Comparison of ENCODE assay signal across 9 cellular contexts in genomic region chr20:50789968-50790650, GRCh38. TPM values are rescaled to one million over a fixed set of nuclear protein-coding genes. Genes with fewer than 3 reads are reported as not detected.
A peak's percentile ranks its signal among the peaks of the same experiment; 100 is the strongest.
DNase-seq lines count a peak whose midpoint lies in the region; ATAC-seq, FAIRE-seq and TF ChIP-seq lines count a peak whose summit lies in the region.
"Had no signal": no experiment of that assay in that cellular context is flagged by ENCODE, and none has a peak within 500 bp of the region (broad histone marks: within the 10 kb centered on the region; RNA-seq: fewer than 3 reads in every experiment).

No MANE protein-coding gene starts in this region.

- peak overlapping the region; percentile 90 for H3K27ac ChIP-seq in A549
- H3K27ac ChIP-seq in caudate nucleus (ENCODE audit: low read depth, low read length) = peak overlapping the region; percentile 76

- POLR2A ChIA-PET in A549 (lab: Yijun Ruan, JAX) = interaction anchor here (0.9 to 1.8 kb wide), 6 partner anchors 25 to 141 kb away, joined by 3 to 10 read pairs (median 5); partner anchors contain the start of genes ADNP and PARD6B

- TF ChIP-seq RAD21 in A549 (conservative IDR thresholded peaks at IDR 0.05 in 1 of 2, IDR thresholded peaks at IDR 0.05 in 1 of 2) = no peak

- H3K4me2 ChIP-seq in A549 = peak overlapping the region; percentile 65

- no peak overlapping the region for H3K4me3 ChIP-seq in A549

- no peaks in the 10 kb centered on the region for H3K9me3 Mint-ChIP-seq in IgD-negative memory B cell
- H3K9me3 Mint-ChIP-seq in nephron progenitor cell = no peaks in the 10 kb centered on the region
- H3K9me3 Mint-ChIP-seq: activated T-cell treated with anti-CD3 and anti-CD28 coated beads, Interleukin-2, amount 50 U/mL, for 72 hours had no signal

- H3K36me3 Mint-ChIP-seq in IgD-negative memory B cell = no peaks in the 10 kb centered on the region
- no peaks in the 10 kb centered on the region for H3K36me3 Mint-ChIP-seq in nephron progenitor cell (ENCODE audit: low read depth)

- DNase-seq in A549 (ENCODE audit: low read depth in 1 of 2, low spot score in 1 of 2) (no peak), caudate nucleus (lab: John Stamatoyannopoulos, UW) (no peak), nephron progenitor cell (no peak)
- no peak for DNase-seq in stimulated activated CD4-positive, alpha-beta T cell treated with anti-CD3 and anti-CD28 coated beads, Interleukin-12 subunit alpha, Interleukin-12 subunit beta, amount 100 ng/mL, for 4 hours

- peaks cover 5 to 12% (median 5%) of the 10 kb centered on the region in 3 donors for H3K4me1 Mint-ChIP-seq in IgD-negative memory B cell
- H3K4me1 Mint-ChIP-seq in nephron progenitor cell = peaks cover 50% of the 10 kb centered on the region

- 58% methylated on average over 11 of the region's 11 CpGs for WGBS in A549 (ENCODE audit: missing lambda C conversion rate)

- H3K9me3 ChIP-seq in A549 = no peaks in the 10 kb centered on the region

- no peak for TF ChIP-seq EP300 in A549 (IDR thresholded peaks at IDR 0.05)

- ATAC-seq in A549 (peak in 1 of 2 experiments; percentile 0; a peak in 2 of 6 replicates), HG02884 (IDR thresholded peaks at IDR 0.05; ENCODE audit: unreplicated experiment) (no peak), GM21529 (IDR thresholded peaks at IDR 0.05; ENCODE audit: unreplicated experiment) (no peak), HG03469 (IDR thresholded peaks at IDR 0.05; ENCODE audit: unreplicated experiment) (no peak)

- peaks cover 29% of the 10 kb centered on the region for H3K4me1 ChIP-seq in A549

- no peak for FAIRE-seq in A549 (lab: Jason Lieb, UNC)

- TF ChIP-seq CTCF in A549 (IDR thresholded peaks at IDR 0.05) = no peak
- TF ChIP-seq CTCF in nephron progenitor cell (IDR thresholded peaks at IDR 0.05) = no peak

- CTCF ChIA-PET in A549 (lab: Yijun Ruan, JAX) = interaction anchor here (0.5 to 15.3 kb wide), 29 partner anchors 8 to 1352 kb away, joined by 3 to 347 read pairs (median 4); partner anchors contain the start of gene ADNP

- H3K27ac Mint-ChIP-seq in IgD-negative memory B cell (peak overlapping the region in 2 of 3 donors; percentile 16 to 32), nephron progenitor cell (peak overlapping the region; percentile 68)
- H3K27ac Mint-ChIP-seq: activated T-cell treated with anti-CD3 and anti-CD28 coated beads, Interleukin-2, amount 50 U/mL, for 72 hours had no signal

- peaks cover 2% of the 10 kb centered on the region for H3K27me3 Mint-ChIP-seq in IgD-negative memory B cell
- H3K27me3 Mint-ChIP-seq in nephron progenitor cell (ENCODE audit: low read depth, poor library complexity) = peaks cover 5% of the 10 kb centered on the region

- TF ChIP-seq POLR2A in A549 (IDR thresholded peaks at IDR 0.05; ENCODE audit: low read length) = no peak

- H3K4me3 Mint-ChIP-seq in IgD-negative memory B cell = peak overlapping the region in 1 of 4 donors; percentile 43
- H3K4me3 Mint-ChIP-seq in nephron progenitor cell = no peak overlapping the region

TF ChIP-seq in A549, 52 proteins besides CTCF, POLR2A, EP300 and RAD21:
- TF ChIP-seq USF2 (IDR thresholded peaks at IDR 0.05) = no peak
- TF ChIP-seq BHLHE40 (IDR thresholded peaks at IDR 0.05; ENCODE audit: low read depth, low read length) = no peak
- TF ChIP-seq, protein P1, sequence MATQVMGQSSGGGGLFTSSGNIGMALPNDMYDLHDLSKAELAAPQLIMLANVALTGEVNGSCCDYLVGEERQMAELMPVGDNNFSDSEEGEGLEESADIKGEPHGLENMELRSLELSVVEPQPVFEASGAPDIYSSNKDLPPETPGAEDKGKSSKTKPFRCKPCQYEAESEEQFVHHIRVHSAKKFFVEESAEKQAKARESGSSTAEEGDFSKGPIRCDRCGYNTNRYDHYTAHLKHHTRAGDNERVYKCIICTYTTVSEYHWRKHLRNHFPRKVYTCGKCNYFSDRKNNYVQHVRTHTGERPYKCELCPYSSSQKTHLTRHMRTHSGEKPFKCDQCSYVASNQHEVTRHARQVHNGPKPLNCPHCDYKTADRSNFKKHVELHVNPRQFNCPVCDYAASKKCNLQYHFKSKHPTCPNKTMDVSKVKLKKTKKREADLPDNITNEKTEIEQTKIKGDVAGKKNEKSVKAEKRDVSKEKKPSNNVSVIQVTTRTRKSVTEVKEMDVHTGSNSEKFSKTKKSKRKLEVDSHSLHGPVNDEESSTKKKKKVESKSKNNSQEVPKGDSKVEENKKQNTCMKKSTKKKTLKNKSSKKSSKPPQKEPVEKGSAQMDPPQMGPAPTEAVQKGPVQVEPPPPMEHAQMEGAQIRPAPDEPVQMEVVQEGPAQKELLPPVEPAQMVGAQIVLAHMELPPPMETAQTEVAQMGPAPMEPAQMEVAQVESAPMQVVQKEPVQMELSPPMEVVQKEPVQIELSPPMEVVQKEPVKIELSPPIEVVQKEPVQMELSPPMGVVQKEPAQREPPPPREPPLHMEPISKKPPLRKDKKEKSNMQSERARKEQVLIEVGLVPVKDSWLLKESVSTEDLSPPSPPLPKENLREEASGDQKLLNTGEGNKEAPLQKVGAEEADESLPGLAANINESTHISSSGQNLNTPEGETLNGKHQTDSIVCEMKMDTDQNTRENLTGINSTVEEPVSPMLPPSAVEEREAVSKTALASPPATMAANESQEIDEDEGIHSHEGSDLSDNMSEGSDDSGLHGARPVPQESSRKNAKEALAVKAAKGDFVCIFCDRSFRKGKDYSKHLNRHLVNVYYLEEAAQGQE (IDR thresholded peaks at IDR 0.05) = no peak

RNA-seq across cellular contexts. Expression of gene BCAS4, which starts 4.8 kb away (rescaled TPM):
- polyA plus RNA-seq in A549 (2011; rRNA removed) (15.5 and 16.9 TPM in 2 replicates), A549 (2017; fragmentation: RNase III; extraction: RNeasy Plus Mini Kit Qiagen cat#74134 plus additional on column Dnase treatment) (45.9 to 48.4 TPM (median 46.6 TPM) in 3 replicates), IgD-negative memory B cell (118 TPM)
- 48.8 and 49.8 TPM in 2 replicates for polyA plus RNA-seq in A549 (2012; cell fraction: cytosol; rRNA removed)
- polyA plus RNA-seq in A549 (2012; cell fraction: nucleus; rRNA removed) = 14.4 and 23.6 TPM in 2 replicates
- polyA minus RNA-seq in A549 (2011; rRNA and poly(A)+ RNA removed) = 8.7 and 10.3 TPM in 2 replicates

RNA-seq across cellular contexts. Expression of gene PARD6B, which starts 58.7 kb away (rescaled TPM):
- 6.2 and 6.4 TPM in 2 replicates for polyA plus RNA-seq in A549 (2011; rRNA removed)
- 1.6 and 1.7 TPM in 2 replicates for polyA plus RNA-seq in A549 (2012; cell fraction: cytosol; rRNA removed)
- polyA plus RNA-seq in A549 (2012; cell fraction: nucleus; rRNA removed) = 1.3 and 1.7 TPM in 2 replicates
- polyA plus RNA-seq in A549 (2017; fragmentation: RNase III; extraction: RNeasy Plus Mini Kit Qiagen cat#74134 plus additional on column Dnase treatment) = 2.7 to 3.1 TPM (median 2.8 TPM) in 3 replicates
- 11.1 and 11.2 TPM in 2 replicates for polyA minus RNA-seq in A549 (2011; rRNA and poly(A)+ RNA removed)
- polyA plus RNA-seq in IgD-negative memory B cell = 0.70 TPM
